Comparison of ENCODE assay signal across 13 cellular contexts in the genomic region with DNA sequence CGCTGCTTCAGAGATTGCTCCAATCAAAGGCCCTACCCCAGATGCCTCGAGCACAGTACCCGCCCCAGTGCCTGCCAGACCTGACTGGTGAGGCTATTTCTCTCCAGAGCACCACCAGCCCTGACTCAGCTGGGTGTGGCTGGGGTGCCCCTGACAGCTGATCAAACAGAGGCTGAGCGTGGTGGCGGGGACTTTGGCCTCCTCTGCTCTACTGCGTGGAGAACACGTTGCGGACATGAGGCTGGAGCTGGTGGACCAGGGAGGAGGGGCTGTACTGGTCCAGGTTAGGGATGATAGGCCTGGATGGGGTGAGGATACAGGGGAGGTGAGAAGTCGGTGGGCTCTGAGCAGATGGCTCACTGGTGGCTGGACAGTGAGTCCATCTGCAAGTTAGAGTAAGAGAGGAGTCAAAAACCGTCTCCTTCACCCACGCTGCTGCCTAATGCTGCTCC. TPM values are rescaled to one million over a fixed set of nuclear protein-coding genes. Genes with fewer than 3 reads are reported as not detected.
DNase-seq lines count a peak whose midpoint lies in the region; ATAC-seq and TF ChIP-seq lines count a peak whose summit lies in the region.
"Had no signal": no experiment of that assay in that cellular context is flagged by ENCODE, and none has a peak within 500 bp of the region (broad histone marks: within the 10 kb centered on the region; RNA-seq: fewer than 3 reads in every experiment).

No MANE protein-coding gene starts in this region.

- no peak for TF ChIP-seq CTCF in epithelial cell of esophagus (IDR thresholded peaks at IDR 0.05; ENCODE audit: insufficient read depth, low read depth, low read length, missing control alignments)

- no peak overlapping the region for H2BK120ac ChIP-seq in neuronal stem cell (ENCODE audit: low read depth, low read length)

- no peak overlapping the region for H2BK5ac ChIP-seq in neuronal stem cell (ENCODE audit: low read length)

- H3K9me3 Mint-ChIP-seq in activated CD8-positive, alpha-beta memory T cell treated with anti-CD3 and anti-CD28 coated beads, Interleukin-2, amount 10 ng/mL, durations not matched to agents 7 days and 5 days (ENCODE audit: low read depth): no peaks in the 10 kb centered on the region
- H3K9me3 Mint-ChIP-seq: nephron progenitor cell had no signal

- H2BK12ac ChIP-seq in neuronal stem cell (ENCODE audit: low read length): peak overlapping the region; percentile 65

- peak overlapping the region; percentile 38 for H3K9ac ChIP-seq in neuronal stem cell (ENCODE audit: low read depth, low read length, poor library complexity)

- no peaks in the 10 kb centered on the region for H3K36me3 Mint-ChIP-seq in activated CD8-positive, alpha-beta memory T cell treated with anti-CD3 and anti-CD28 coated beads, Interleukin-2, amount 10 ng/mL, durations not matched to agents 7 days and 5 days
- H3K36me3 Mint-ChIP-seq: brain had no signal

- no peak overlapping the region for H3K4me2 ChIP-seq in neuronal stem cell (ENCODE audit: insufficient read depth, low read length, poor library complexity, severe bottlenecking)

- DNase-seq in DMS53 (lab: John Stamatoyannopoulos, UW): peak; percentile 97
- DNase-seq in NCI-H226: peak; percentile 28
- peak; percentile 97 for DNase-seq in epithelial cell of esophagus (ENCODE audit: low read depth)
- no peak for DNase-seq in neuronal stem cell (ENCODE audit: low spot score)
- no peak for DNase-seq in NCI-H1930 (lab: John Stamatoyannopoulos, UW)
- no peak for DNase-seq in activated CD8-positive, alpha-beta memory T cell treated with anti-CD3 and anti-CD28 coated beads, Interleukin-2, amount 10 ng/mL, durations not matched to agents 7 days and 5 days
- DNase-seq: nephron progenitor cell, SW 1271 had no signal

- CTCF ChIA-PET in activated CD8-positive, alpha-beta memory T cell treated with anti-CD3 and anti-CD28 coated beads, Interleukin-2, amount 10 ng/mL, durations not matched to agents 7 days and 5 days (lab: Charles Lee): interaction anchor here (0.6 to 1.3 kb wide), 4 partner anchors 10 to 23 kb away, joined by 3 to 5 read pairs (median 3); no protein-coding TSS in a partner anchor

- H3K4me3 ChIP-seq in epithelial cell of esophagus (ENCODE audit: low read length) (no peak overlapping the region), neuronal stem cell (ENCODE audit: low read length in 2 of 2) (no peak overlapping the region)

- no peak overlapping the region for H4K8ac ChIP-seq in neuronal stem cell (ENCODE audit: low read depth, low read length)

- peaks cover 2% of the 10 kb centered on the region for H3K79me1 ChIP-seq in neuronal stem cell (ENCODE audit: low read depth, low read length)

- no peak overlapping the region for H3K27ac ChIP-seq in neuronal stem cell (replicated peaks; ENCODE audit: low read length)

- no peak overlapping the region for H3K27ac Mint-ChIP-seq in activated CD8-positive, alpha-beta memory T cell treated with anti-CD3 and anti-CD28 coated beads, Interleukin-2, amount 10 ng/mL, durations not matched to agents 7 days and 5 days

- WGBS in neuronal stem cell (ENCODE audit: extremely low coverage in 2 of 2, insufficient read length in 2 of 2, insufficient replicate concordance in 1 of 2), 2 donors: no CpG with 5 or more reads among the region's 11 CpGs

- no peaks in the 10 kb centered on the region for H3K9me3 ChIP-seq in neuronal stem cell (replicated peaks in 1 of 2; ENCODE audit: control insufficient read depth in 2 of 2, insufficient read depth in 1 of 2, low read depth in 1 of 2, low read length in 2 of 2)

- peak overlapping the region; percentile 90 for H2BK15ac ChIP-seq in neuronal stem cell (ENCODE audit: low read length)

- H2AK5ac ChIP-seq in neuronal stem cell (ENCODE audit: low read depth, low read length): peak overlapping the region; percentile 1

- H3K4me1 Mint-ChIP-seq in activated CD8-positive, alpha-beta memory T cell treated with anti-CD3 and anti-CD28 coated beads, Interleukin-2, amount 10 ng/mL, durations not matched to agents 7 days and 5 days: peaks cover 3% of the 10 kb centered on the region
- H3K4me1 Mint-ChIP-seq: brain had no signal

- H3K23ac ChIP-seq in neuronal stem cell (ENCODE audit: low read depth, low read length, poor library complexity): peak overlapping the region; percentile 49

- H4K91ac ChIP-seq in neuronal stem cell (ENCODE audit: low read depth, low read length, poor library complexity): no peak overlapping the region

- H3K27me3 Mint-ChIP-seq in activated CD8-positive, alpha-beta memory T cell treated with anti-CD3 and anti-CD28 coated beads, Interleukin-2, amount 10 ng/mL, durations not matched to agents 7 days and 5 days: peaks cover 73% of the 10 kb centered on the region

- no peak overlapping the region for H3K4me3 Mint-ChIP-seq in activated CD8-positive, alpha-beta memory T cell treated with anti-CD3 and anti-CD28 coated beads, Interleukin-2, amount 10 ng/mL, durations not matched to agents 7 days and 5 days

- no peak overlapping the region for H2AFZ ChIP-seq in neuronal stem cell (ENCODE audit: low read length)

- H3K4ac ChIP-seq in neuronal stem cell (ENCODE audit: low read length): no peak overlapping the region

- H3K27me3 ChIP-seq in neuronal stem cell (ENCODE audit: control insufficient read depth in 3 of 3, insufficient read depth in 3 of 3, low read depth in 1 of 3, low read length in 3 of 3): no peaks in the 10 kb centered on the region

- H3K14ac ChIP-seq in neuronal stem cell (ENCODE audit: low read length): no peak overlapping the region

- H3K18ac ChIP-seq in neuronal stem cell (ENCODE audit: low read length): peak overlapping the region; percentile 42

- H3K36me3 ChIP-seq in neuronal stem cell (replicated peaks in 1 of 2; ENCODE audit: control insufficient read depth in 2 of 2, insufficient read depth in 2 of 2, low read length in 2 of 2): no peaks in the 10 kb centered on the region

- ATAC-seq in GM18517 (IDR thresholded peaks at IDR 0.05; ENCODE audit: unreplicated experiment): no peak
- ATAC-seq in activated CD8-positive, alpha-beta memory T cell treated with anti-CD3 and anti-CD28 coated beads, Interleukin-2, amount 10 ng/mL, durations not matched to agents 7 days and 5 days: no peak
- ATAC-seq in HG03159 (IDR thresholded peaks at IDR 0.05; ENCODE audit: unreplicated experiment): no peak

- H3K4me1 ChIP-seq in neuronal stem cell (ENCODE audit: control insufficient read depth in 2 of 2, insufficient read depth in 1 of 2, low read depth in 1 of 2, low read length in 2 of 2): peaks cover 3 to 7% of the 10 kb centered on the region in 2 donors

RNA-seq across cellular contexts. Expression of a gene that starts 3.5 kb away (rescaled TPM):
- polyA plus RNA-seq in neuronal stem cell (2013, experiment 1 of 2): 17.4 TPM
- polyA plus RNA-seq in neuronal stem cell (2013, experiment 2 of 2): 16.5 TPM
- total RNA-seq in activated CD8-positive, alpha-beta memory T cell treated with anti-CD3 and anti-CD28 coated beads, Interleukin-2, amount 10 ng/mL, durations not matched to agents 7 days and 5 days: under 1 TPM; 0.58 to 0.70 TPM

RNA-seq across cellular contexts. Expression of a gene that starts 26.4 kb away (rescaled TPM):
- 0.43 TPM for polyA plus RNA-seq in neuronal stem cell (2013, experiment 1 of 2)
- not detected for polyA plus RNA-seq in neuronal stem cell (2013, experiment 2 of 2)
- not detected for total RNA-seq in activated CD8-positive, alpha-beta memory T cell treated with anti-CD3 and anti-CD28 coated beads, Interleukin-2, amount 10 ng/mL, durations not matched to agents 7 days and 5 days
- total RNA-seq: activated CD8-positive, alpha-beta memory T cell treated with anti-CD3 and anti-CD28 coated beads for 36 hours; glomerular endothelial cell had no signal

RNA-seq across cellular contexts. Expression of a gene that starts 30.1 kb away (rescaled TPM):
- polyA plus RNA-seq in neuronal stem cell (2013, experiment 1 of 2): not detected
- not detected for polyA plus RNA-seq in neuronal stem cell (2013, experiment 2 of 2)
- not detected for total RNA-seq in activated CD8-positive, alpha-beta memory T cell treated with anti-CD3 and anti-CD28 coated beads, Interleukin-2, amount 10 ng/mL, durations not matched to agents 7 days and 5 days
- total RNA-seq: activated CD8-positive, alpha-beta memory T cell treated with anti-CD3 and anti-CD28 coated beads for 36 hours; glomerular endothelial cell had no signal

Comparison
In these comparisons a context has a peak if more than half of its experiments do, and no peak if none do; other contexts are left out.
1. DNase-seq: peak in DMS53 (single experiment), NCI-H226 (single experiment) and epithelial cell of esophagus (single experiment); none in neuronal stem cell (single experiment), NCI-H1930 (0 of 2) and activated CD8-positive, alpha-beta memory T cell treated with anti-CD3 and anti-CD28 coated beads, Interleukin-2, amount 10 ng/mL, durations not matched to agents 7 days and 5 days (single experiment).